Comparison of ENCODE assay signal across 36 cellular contexts in genomic region chr22:33758961-33759360, GRCh38.
A peak's percentile ranks its signal among the peaks of the same experiment; 100 is the strongest.
DNase-seq lines count a peak whose midpoint lies in the region; ATAC-seq, FAIRE-seq and TF ChIP-seq lines count a peak whose summit lies in the region.
"Had no signal": no experiment of that assay in that cellular context is flagged by ENCODE, and none has a peak within 500 bp of the region (broad histone marks: within the 10 kb centered on the region; RNA-seq: fewer than 3 reads in every experiment).

No MANE protein-coding gene starts in this region.

- CTCF ChIA-PET in HepG2 (lab: Yijun Ruan, JAX; ENCODE audit: low intra/inter-chr PET ratio, low total read pairs), result no interaction called here
- CTCF ChIA-PET in GM12878 (lab: Yijun Ruan, JAX), result no interaction called here

- H3K4me2 ChIP-seq in HepG2 (ENCODE audit: low read depth, low read length), result no peak overlapping the region
- H3K4me2 ChIP-seq in GM12878 (ENCODE audit: control insufficient read depth, insufficient read depth), result no peak overlapping the region
- H3K4me2 ChIP-seq: A549; BLaER1; BLaER1 treated with 17β-estradiol and CSF1 and Interleukin-3, amounts not matched to agents 10 nM and 100 nM had no signal

- intact Hi-C loops in HepG2 (cut with micrococcal nuclease; ENCODE audit: unreplicated experiment) (no loop called here), right lobe of liver (cut with DNase I) (no loop called here), GM12878 (cut with micrococcal nuclease; ENCODE audit: unreplicated experiment) (no loop called here)

- H3K4me1 ChIP-seq in HepG2 (ENCODE audit: insufficient read depth, low read length) (peaks cover 19% of the 10 kb centered on the region), right lobe of liver (peaks cover 0 to 15% (median 6%) of the 10 kb centered on the region in 4 donors), GM12878 (ENCODE audit: control insufficient read depth, insufficient read depth, low read length) (no peaks in the 10 kb centered on the region)
- H3K4me1 ChIP-seq: A549, BE2C, Caco-2 had no signal

- TF ChIP-seq CTCF in HepG2 (CRISPR knock-in tag; IDR thresholded peaks at IDR 0.05) (no peak), right lobe of liver (IDR thresholded peaks at IDR 0.05) (no peak), GM12865 (IDR thresholded peaks at IDR 0.05; ENCODE audit: insufficient read depth, low read depth, low read length, missing control alignments) (no peak), GM12878 (IDR thresholded peaks at IDR 0.05 in 2 of 3, conservative IDR thresholded peaks at IDR 0.05 in 1 of 3; ENCODE audit: control insufficient read depth in 2 of 3, extremely low read depth in 1 of 3, insufficient read depth in 1 of 3, low read depth in 3 of 3, low read length in 3 of 3) (no peak), nephron progenitor cell (IDR thresholded peaks at IDR 0.05) (no peak)

- H3K36me3 ChIP-seq in HepG2 (replicated peaks in 1 of 2; ENCODE audit: control insufficient read depth in 1 of 2, insufficient read depth in 2 of 2, low read length in 2 of 2) (no peaks in the 10 kb centered on the region), right lobe of liver (no peaks in the 10 kb centered on the region), GM12878 (ENCODE audit: control insufficient read depth in 2 of 2, insufficient read depth in 2 of 2, low read length in 1 of 2) (no peaks in the 10 kb centered on the region; a peak in 1 of 4 replicates)
- H3K36me3 ChIP-seq: BE2C had no signal

- peak overlapping the region; percentile 99 for H3K27ac Mint-ChIP-seq in nephron progenitor cell
- H3K27ac Mint-ChIP-seq: B cell; CD14-positive monocyte; CD4-positive, alpha-beta memory T cell; CD4-positive, alpha-beta T cell; CD4-positive, CD25-positive, alpha-beta regulatory T cell; CD8-positive, alpha-beta memory T cell; CD8-positive, alpha-beta T cell had no signal

- ATAC-seq in HepG2, result no peak
- no peak for ATAC-seq in right lobe of liver
- ATAC-seq in GM12878, result no peak
- ATAC-seq in HG03139 (IDR thresholded peaks at IDR 0.05; ENCODE audit: unreplicated experiment), result no peak
- no peak for ATAC-seq in left lobe of liver
- ATAC-seq: A549; CD8-positive, alpha-beta T cell had no signal

- peaks cover 69% of the 10 kb centered on the region for H3K4me1 Mint-ChIP-seq in nephron progenitor cell
- H3K4me1 Mint-ChIP-seq: CD14-positive monocyte; CD4-positive, alpha-beta memory T cell; CD4-positive, CD25-positive, alpha-beta regulatory T cell; CD8-positive, alpha-beta memory T cell had no signal

- no peak for TF ChIP-seq EP300 in HepG2 (IDR thresholded peaks at IDR 0.05; ENCODE audit: low read depth in 2 of 2, low read length in 2 of 2)
- no peak for TF ChIP-seq EP300 in HepG2 (CRISPR knock-in tag; IDR thresholded peaks at IDR 0.05; ENCODE audit: borderline replicate concordance)
- TF ChIP-seq EP300 in GM12878 (IDR thresholded peaks at IDR 0.05; ENCODE audit: borderline replicate concordance in 1 of 2, control insufficient read depth in 1 of 2, low read depth in 2 of 2, low read length in 2 of 2), result no peak

- H3K9me3 Mint-ChIP-seq in nephron progenitor cell, result no peaks in the 10 kb centered on the region

- BruUV-seq in HepG2 (replicated peaks; lab: Mats Ljungman, UMichigan) (no TSS peak), GM12878 (replicated peaks; lab: Mats Ljungman, UMichigan) (no TSS peak)

- H3K9me3 ChIP-seq in HepG2 (ENCODE audit: low read length) (no peaks in the 10 kb centered on the region), right lobe of liver (no peaks in the 10 kb centered on the region), GM12878 (replicated peaks; ENCODE audit: control insufficient read depth, insufficient read depth, low read length) (no peaks in the 10 kb centered on the region; the same call in 2 of the 3 replicates)
- H3K9me3 ChIP-seq: A549, BE2C, BLaER1, Caco-2 had no signal

- H3K9ac ChIP-seq in HepG2 (ENCODE audit: insufficient read depth, low read depth, low read length) (no peak overlapping the region), GM12878 (ENCODE audit: control insufficient read depth, insufficient read depth, low read length) (no peak overlapping the region)
- H3K9ac ChIP-seq: BLaER1; BLaER1 treated with 17β-estradiol and CSF1 and Interleukin-3, amounts not matched to agents 10 nM and 100 nM had no signal

- POLR2A ChIA-PET in HepG2 (lab: Yijun Ruan, JAX), result no interaction called here
- POLR2A ChIA-PET in GM12878 (lab: Charles Lee), result no interaction called here

- no peak overlapping the region for H3K4me3 Mint-ChIP-seq in nephron progenitor cell
- H3K4me3 Mint-ChIP-seq: B cell; CD14-positive monocyte; CD4-positive, alpha-beta memory T cell; CD4-positive, alpha-beta T cell; CD4-positive, CD25-positive, alpha-beta regulatory T cell; CD8-positive, alpha-beta memory T cell; CD8-positive, alpha-beta T cell had no signal

- TF ChIP-seq POLR2A in HepG2 (IDR thresholded peaks at IDR 0.05; ENCODE audit: insufficient read depth in 1 of 2, low read depth in 2 of 2, low read length in 2 of 2) (no peak), right lobe of liver (IDR thresholded peaks at IDR 0.05) (no peak), GM12878 (IDR thresholded peaks at IDR 0.05; ENCODE audit: low read depth, low read length) (no peak)

- H3K4me3 ChIP-seq in HepG2 (replicated peaks in 1 of 3; ENCODE audit: insufficient read depth in 1 of 3, low read depth in 2 of 3, low read length in 3 of 3) (no peak overlapping the region), right lobe of liver (no peak overlapping the region), GM12865 (ENCODE audit: low read depth, low read length) (no peak overlapping the region), GM12878 (no peak overlapping the region)
- H3K4me3 ChIP-seq: A549; BLaER1; BLaER1 treated with 17β-estradiol and CSF1 and Interleukin-3, amounts not matched to agents 10 nM and 100 nM had no signal

- H3K27ac ChIP-seq in HepG2 (ENCODE audit: extremely low read length, insufficient read depth, low read length) (no peak overlapping the region), right lobe of liver (no peak overlapping the region), GM12878 (ENCODE audit: control insufficient read depth, insufficient read depth) (no peak overlapping the region)
- H3K27ac ChIP-seq: 22Rv1; A549; BLaER1; BLaER1 treated with 17β-estradiol and CSF1 and Interleukin-3, amounts not matched to agents 10 nM and 100 nM; C4-2B had no signal

- SMC1A ChIA-PET in GM12878 (lab: Charles Lee; ENCODE audit: uncharacterized antibody, unreplicated experiment), result interaction anchor here (2.0 kb wide), 1 partner anchor 11 kb away, joined by 5 read pairs; no protein-coding TSS in a partner anchor

- peaks cover 31% of the 10 kb centered on the region for H3K36me3 Mint-ChIP-seq in nephron progenitor cell (ENCODE audit: low read depth)
- H3K36me3 Mint-ChIP-seq: CD14-positive monocyte; CD4-positive, alpha-beta memory T cell; CD4-positive, CD25-positive, alpha-beta regulatory T cell; CD8-positive, alpha-beta memory T cell; CD8-positive, alpha-beta T cell had no signal

- DNase-seq in HepG2 (ENCODE audit: low spot score), result no peak
- DNase-seq in right lobe of liver, result no peak
- DNase-seq in GM12865 (ENCODE audit: low read depth), result peak; percentile 19
- peak; percentile 3 for DNase-seq in GM12878 (ENCODE audit: low read depth, low spot score)
- no peak for DNase-seq in nephron progenitor cell
- no peak for DNase-seq in left lobe of liver (ENCODE audit: low spot score)
- no peak for DNase-seq in islet precursor cell
- DNase-seq: 8988T; ACHN; AML-193; BE2C; C1 segment of cervical spinal cord; Caco-2; Calu3; CD4-positive, alpha-beta memory T cell; CD4-positive, alpha-beta T cell; CD4-positive, CD25-positive, alpha-beta regulatory T cell; CD8-positive, alpha-beta memory T cell; CD8-positive, alpha-beta T cell; COR-L47; DMS 273 treated with DMSO at 0.1 percent for 48 hours; DMS53; DMS79; DMS79 treated with DMSO at 0.1 percent for 48 hours; DND-41; EL had no signal

- H2AFZ ChIP-seq in HepG2 (ENCODE audit: low read length) (no peak overlapping the region), GM12878 (ENCODE audit: control insufficient read depth, low read depth, low read length) (no peak overlapping the region)

- H3K27me3 ChIP-seq in HepG2 (ENCODE audit: control insufficient read depth in 1 of 2, insufficient read depth in 2 of 2, low read length in 2 of 2) (no peaks in the 10 kb centered on the region), right lobe of liver (no peaks in the 10 kb centered on the region), GM12878 (replicated peaks in 1 of 2; ENCODE audit: control insufficient read depth in 2 of 2, insufficient read depth in 2 of 2, low read length in 1 of 2) (no peaks in the 10 kb centered on the region)
- H3K27me3 ChIP-seq: BE2C; BLaER1; BLaER1 treated with 17β-estradiol and CSF1 and Interleukin-3, amounts not matched to agents 10 nM and 100 nM had no signal

- in situ Hi-C loops in HepG2 (cut with HindIII; ENCODE audit: extremely low pct_ligation_motif_present, low pct_unique_long_range_greater_than_20kb), result no loop called here
- in situ Hi-C loops in GM12878 (cut with MboI), result no loop called here

- H3K27me3 Mint-ChIP-seq in nephron progenitor cell (ENCODE audit: low read depth, poor library complexity), result no peaks in the 10 kb centered on the region
- H3K27me3 Mint-ChIP-seq: B cell; CD4-positive, alpha-beta T cell; CD4-positive, CD25-positive, alpha-beta regulatory T cell had no signal

- TF ChIP-seq RAD21 in HepG2 (CRISPR knock-in tag; IDR thresholded peaks at IDR 0.05) (no peak), GM12878 (IDR thresholded peaks at IDR 0.05; ENCODE audit: insufficient read depth, low read depth, low read length) (no peak)

- H4K20me1 ChIP-seq in HepG2 (ENCODE audit: insufficient read depth, low read length) (no peaks in the 10 kb centered on the region), GM12878 (ENCODE audit: control insufficient read depth, insufficient read depth) (no peaks in the 10 kb centered on the region)
- H4K20me1 ChIP-seq: BLaER1 had no signal

- H3K79me2 ChIP-seq in HepG2 (ENCODE audit: insufficient read depth, low read length) (no peaks in the 10 kb centered on the region), GM12878 (ENCODE audit: control insufficient read depth, insufficient read depth, low read length) (no peaks in the 10 kb centered on the region)

- FAIRE-seq in HepG2 (lab: Jason Lieb, UNC) (no peak), GM12878 (lab: Jason Lieb, UNC) (no peak)
- FAIRE-seq: A204.1, A549, D721Med had no signal

- RAD21 ChIA-PET in GM12878 (lab: Charles Lee; ENCODE audit: unreplicated experiment), result no interaction called here

TF ChIP-seq in HepG2, 621 proteins besides CTCF, POLR2A, EP300 and RAD21:
- TF ChIP-seq ZNF329 (CRISPR knock-in tag; IDR thresholded peaks at IDR 0.05; ENCODE audit: low read depth), result peak; percentile 97
- no peak for TF ChIP-seq ERF (CRISPR knock-in tag; IDR thresholded peaks at IDR 0.05)
TF ChIP-seq in HepG2: peak in this region for 1.

TF ChIP-seq in GM12878, 131 proteins besides CTCF, POLR2A, EP300 and RAD21:
- no peak for TF ChIP-seq TARDBP (IDR thresholded peaks at IDR 0.05; ENCODE audit: borderline replicate concordance)
- peak; percentile 47; the same call in 1 of the 2 replicates for TF ChIP-seq NFIC (IDR thresholded peaks at IDR 0.05; ENCODE audit: low read depth, low read length)

Comparison
In these comparisons a context has a peak if more than half of its experiments do, and no peak if none do; other contexts are left out.
1. DNase-seq: peak in GM12865 (single experiment) and GM12878 (single experiment); none in HepG2 (single experiment), right lobe of liver (0 of 3), nephron progenitor cell (single experiment), left lobe of liver (single experiment) and islet precursor cell (single experiment).
2. Of the 75 proteins assayed by ChIP-seq in both HepG2 and GM12878: peak only in HepG2: none; only in GM12878: NFIC; in both: none; in neither: 74.